ENCODE assay signal across 30 cellular contexts in genomic region chr17:81378941-81379511, GRCh38. TPM values are rescaled to one million over a fixed set of nuclear protein-coding genes. Genes with fewer than 3 reads are reported as not detected.
DNase-seq lines count a peak whose midpoint lies in the region; ATAC-seq, FAIRE-seq and TF ChIP-seq lines count a peak whose summit lies in the region.
"Had no signal": no experiment of that assay in that cellular context is flagged by ENCODE, and none has a peak within 500 bp of the region (broad histone marks: within the 10 kb centered on the region; RNA-seq: fewer than 3 reads in every experiment).

No MANE protein-coding gene starts in this region.

- peak; percentile 32 to 38; a peak in 5 of 6 replicates for ATAC-seq in A549
- ATAC-seq in Panc1, result peak; percentile 40
- peak; percentile 10 for ATAC-seq in mucosa of descending colon
- ATAC-seq: activated CD8-positive, alpha-beta T cell treated with anti-CD3 and anti-CD28 coated beads, Interleukin-2, amount 10 ng/mL, durations not matched to agents 7 days and 5 days; naive thymus-derived CD4-positive, alpha-beta T cell had no signal

- H3K9me3 Mint-ChIP-seq in endodermal cell, result no peaks in the 10 kb centered on the region
- H3K9me3 Mint-ChIP-seq: activated T-cell treated with anti-CD3 and anti-CD28 coated beads, Interleukin-2, amount 50 U/mL, for 24 hours; memory B cell; naive thymus-derived CD4-positive, alpha-beta T cell; type B pancreatic cell had no signal

- no peaks in the 10 kb centered on the region for H3K9me3 ChIP-seq in A549
- H3K9me3 ChIP-seq in Panc1 (ENCODE audit: control insufficient read depth, insufficient read depth, low read depth, low read length), result no peaks in the 10 kb centered on the region
- no peaks in the 10 kb centered on the region for H3K9me3 ChIP-seq in endodermal cell (ENCODE audit: control insufficient read depth, low read length)
- no peaks in the 10 kb centered on the region for H3K9me3 ChIP-seq in mucosa of descending colon
- no peaks in the 10 kb centered on the region for H3K9me3 ChIP-seq in ascending aorta
- H3K9me3 ChIP-seq: BLaER1 had no signal

- no peak for TF ChIP-seq POLR2A in A549 (IDR thresholded peaks at IDR 0.05; ENCODE audit: low read length)

- H3K27ac ChIP-seq in A549 (no peak overlapping the region), Panc1 (ENCODE audit: low read length) (no peak overlapping the region), endodermal cell (ENCODE audit: low read depth, low read length) (no peak overlapping the region), ascending aorta (no peak overlapping the region)
- H3K27ac ChIP-seq: BLaER1, cardiac muscle cell, HL-60 had no signal

- TF ChIP-seq RAD21 in A549 (conservative IDR thresholded peaks at IDR 0.05 in 1 of 2, IDR thresholded peaks at IDR 0.05 in 1 of 2), result no peak

- no peak overlapping the region for H3K4me3 ChIP-seq in A549
- no peak overlapping the region for H3K4me3 ChIP-seq in Panc1 (ENCODE audit: low read depth in 2 of 2, low read length in 2 of 2)
- H3K4me3 ChIP-seq in endodermal cell (ENCODE audit: low read length), result no peak overlapping the region
- no peak overlapping the region for H3K4me3 ChIP-seq in mucosa of descending colon
- no peak overlapping the region for H3K4me3 ChIP-seq in ascending aorta
- H3K4me3 ChIP-seq: BLaER1, cardiac muscle cell, smooth muscle cell had no signal

- H3K4me3 Mint-ChIP-seq in endodermal cell, result no peak overlapping the region
- H3K4me3 Mint-ChIP-seq: activated CD8-positive, alpha-beta T cell treated with anti-CD3 and anti-CD28 coated beads, Interleukin-2, amount 10 ng/mL, durations not matched to agents 7 days and 5 days; activated T-cell treated with anti-CD3 and anti-CD28 coated beads, Interleukin-2, amount 50 U/mL, for 24 hours; memory B cell; naive thymus-derived CD4-positive, alpha-beta T cell; type B pancreatic cell had no signal

- H3K4me1 ChIP-seq in A549 (no peaks in the 10 kb centered on the region), Panc1 (ENCODE audit: control insufficient read depth, insufficient read depth, low read length) (peaks cover 7% of the 10 kb centered on the region; the same call in 1 of the 2 replicates), endodermal cell (ENCODE audit: control insufficient read depth, insufficient read depth, low read length) (no peaks in the 10 kb centered on the region), mucosa of descending colon (ENCODE audit: low read depth) (no peaks in the 10 kb centered on the region), ascending aorta (no peaks in the 10 kb centered on the region)
- H3K4me1 ChIP-seq: BLaER1 had no signal

- no TSS peak for BruUV-seq in Panc1 (replicated peaks; lab: Mats Ljungman, UMichigan)

- no peak overlapping the region for H3K4me2 ChIP-seq in A549
- H3K4me2 ChIP-seq: BLaER1, smooth muscle cell had no signal

- H3K36me3 Mint-ChIP-seq in endodermal cell (ENCODE audit: low read depth), result no peaks in the 10 kb centered on the region
- H3K36me3 Mint-ChIP-seq: memory B cell; naive thymus-derived CD4-positive, alpha-beta T cell; type B pancreatic cell had no signal

- POLR2A ChIA-PET in A549 (lab: Yijun Ruan, JAX) (interaction anchor here (1.4 kb wide), 1 partner anchor 49 kb away, joined by 5 read pairs; no protein-coding TSS in a partner anchor), Panc1 (lab: Charles Lee) (no interaction called here)

- no peaks in the 10 kb centered on the region for H3K4me1 Mint-ChIP-seq in endodermal cell
- H3K4me1 Mint-ChIP-seq: memory B cell; naive thymus-derived CD4-positive, alpha-beta T cell had no signal

- no peak overlapping the region for H3K27ac Mint-ChIP-seq in endodermal cell
- H3K27ac Mint-ChIP-seq: activated CD8-positive, alpha-beta T cell treated with anti-CD3 and anti-CD28 coated beads, Interleukin-2, amount 10 ng/mL, durations not matched to agents 7 days and 5 days; activated T-cell treated with anti-CD3 and anti-CD28 coated beads, Interleukin-2, amount 50 U/mL, for 24 hours; memory B cell; naive thymus-derived CD4-positive, alpha-beta T cell; type B pancreatic cell had no signal

- H3K36me3 ChIP-seq in Panc1 (ENCODE audit: control insufficient read depth, insufficient read depth, low read length), result no peaks in the 10 kb centered on the region
- no peaks in the 10 kb centered on the region for H3K36me3 ChIP-seq in endodermal cell (ENCODE audit: control insufficient read depth, insufficient read depth, low read length)
- H3K36me3 ChIP-seq in mucosa of descending colon (ENCODE audit: low read depth), result no peaks in the 10 kb centered on the region
- H3K36me3 ChIP-seq in ascending aorta, result no peaks in the 10 kb centered on the region
- H3K36me3 ChIP-seq: BLaER1, cardiac muscle cell had no signal

- FAIRE-seq in A549 (lab: Jason Lieb, UNC), result no peak
- FAIRE-seq: frontal cortex, GM12892, islet of Langerhans had no signal

- in situ Hi-C loops in Panc1 (cut with HindIII; ENCODE audit: low pct_unique_long_range_greater_than_20kb, low sequenced_read_pairs), result no loop called here

- H3K27me3 Mint-ChIP-seq in endodermal cell (ENCODE audit: insufficient read depth), result peaks cover 26% of the 10 kb centered on the region
- H3K27me3 Mint-ChIP-seq: type B pancreatic cell had no signal

- no peak for TF ChIP-seq EP300 in A549 (IDR thresholded peaks at IDR 0.05)

- no peaks in the 10 kb centered on the region for H3K27me3 ChIP-seq in Panc1 (ENCODE audit: control insufficient read depth, insufficient read depth, low read length)
- H3K27me3 ChIP-seq in endodermal cell (ENCODE audit: control insufficient read depth, insufficient read depth, low read length, poor library complexity, severe bottlenecking), result no peaks in the 10 kb centered on the region
- no peaks in the 10 kb centered on the region for H3K27me3 ChIP-seq in ascending aorta
- H3K27me3 ChIP-seq: cardiac muscle cell had no signal

- 79% methylated on average over 11 of the region's 11 CpGs for WGBS in A549 (ENCODE audit: missing lambda C conversion rate)
- 84 to 90% methylated on average over 5 to 11 of the region's 11 CpGs for WGBS in endodermal cell (ENCODE audit: insufficient coverage in 1 of 2, insufficient read length in 1 of 2), 2 experiments

- TF ChIP-seq CTCF in A549 (IDR thresholded peaks at IDR 0.05) (no peak), Panc1 (IDR thresholded peaks at IDR 0.05) (no peak), endodermal cell (conservative IDR thresholded peaks at IDR 0.05) (no peak), mucosa of descending colon (IDR thresholded peaks at IDR 0.05) (no peak), ascending aorta (IDR thresholded peaks at IDR 0.05) (no peak)

- intact Hi-C loops in Panc1 (cut with micrococcal nuclease; ENCODE audit: unreplicated experiment), result no loop called here
- intact Hi-C loops in mucosa of descending colon (cut with DNase I, micrococcal nuclease), result no loop called here
- intact Hi-C loops in ascending aorta (cut with DNase I), result no loop called here

- CTCF ChIA-PET in A549 (lab: Yijun Ruan, JAX), result interaction anchor here (0.7 to 2.3 kb wide), 7 partner anchors 10 to 106 kb away, joined by 3 to 14 read pairs (median 3); no protein-coding TSS in a partner anchor
- CTCF ChIA-PET in Panc1 (lab: Charles Lee), result no interaction called here

- DNase-seq in A549 (ENCODE audit: low read depth in 1 of 2, low spot score in 1 of 2) (no peak), Panc1 (ENCODE audit: low read depth, low spot score) (no peak), endodermal cell (peak; percentile 57), mucosa of descending colon (no peak), NOMO-1 treated with DMSO at 0.1 percent for 48 hours (lab: John Stamatoyannopoulos, UW; ENCODE audit: unreplicated experiment) (no peak), C1 segment of cervical spinal cord (lab: John Stamatoyannopoulos, UW) (no peak), GDM1 (lab: John Stamatoyannopoulos, UW) (no peak), ascending aorta (ENCODE audit: low spot score in 2 of 2) (no peak)
- DNase-seq: ACHN; activated CD4-positive, CD25-positive, alpha-beta regulatory T cell treated with anti-CD3 and anti-CD28 coated beads, Interleukin-2, amount 50 U/mL, for 72 hours; activated CD8-positive, alpha-beta T cell treated with anti-CD3 and anti-CD28 coated beads, Interleukin-2, amount 10 ng/mL, durations not matched to agents 7 days and 5 days; activated naive CD4-positive, alpha-beta T cell treated with Interleukin-2 at 50 U/mL for 16 hours; activated T-cell treated with anti-CD3 and anti-CD28 coated beads, Interleukin-2, amount 50 U/mL, for 24 hours; amniotic stem cell; DND-41; naive thymus-derived CD4-positive, alpha-beta T cell; NCI-H2107; NCI-H510A treated with DMSO at 0.1 percent for 48 hours; retina; stimulated activated CD4-positive, alpha-beta T cell treated with anti-CD3 and anti-CD28 coated beads, Interleukin-2, amount 100 ng/mL, for 48 hours; stimulated activated naive CD4-positive, alpha-beta T cell had no signal

- H3K9ac ChIP-seq in endodermal cell (ENCODE audit: extremely low read depth, low read length, poor library complexity, severe bottlenecking), result no peak overlapping the region
- H3K9ac ChIP-seq: BLaER1 had no signal

TF ChIP-seq in A549, 52 proteins besides CTCF, POLR2A, EP300 and RAD21 (continues in another document):
- TF ChIP-seq USF2 (IDR thresholded peaks at IDR 0.05) (no peak), CHD4 (IDR thresholded peaks at IDR 0.05; ENCODE audit: borderline replicate concordance) (no peak), CEBPB (IDR thresholded peaks at IDR 0.05) (no peak), RCOR1 (IDR thresholded peaks at IDR 0.05; ENCODE audit: low read depth, low read length) (no peak), NPAS2 (CRISPR knock-in tag; IDR thresholded peaks at IDR 0.05; ENCODE audit: borderline replicate concordance) (no peak), FOXS1 (CRISPR knock-in tag; IDR thresholded peaks at IDR 0.05) (no peak), RFX5 (IDR thresholded peaks at IDR 0.05) (no peak), HEYL (CRISPR knock-in tag; IDR thresholded peaks at IDR 0.05) (no peak)

RNA-seq across cellular contexts. Expression of gene BAHCC1, which starts 16.2 kb away (rescaled TPM):
- polyA plus RNA-seq in A549 (2011; rRNA removed), result 2.1 and 2.6 TPM in 2 replicates
- 7.4 and 8.4 TPM in 2 replicates for polyA plus RNA-seq in A549 (2012; cell fraction: cytosol; rRNA removed)
- 27.4 and 38.1 TPM in 2 replicates for polyA plus RNA-seq in A549 (2012; cell fraction: nucleus; rRNA removed)
- polyA plus RNA-seq in A549 (2017; fragmentation: RNase III; extraction: RNeasy Plus Mini Kit Qiagen cat#74134 plus additional on column Dnase treatment), result 5.2 to 5.9 TPM (median 5.8 TPM) in 3 replicates
- polyA minus RNA-seq in A549 (2011; rRNA and poly(A)+ RNA removed), result 2.6 and 3.5 TPM in 2 replicates
- total RNA-seq in Panc1 (2021; ENCODE audit: unreplicated experiment), result 77.4 TPM
- polyA plus RNA-seq in Panc1 (2012; ENCODE audit: insufficient read length), result 129 TPM
- 10 to 100 TPM; 63.9 to 78.1 TPM for total RNA-seq in endodermal cell
- polyA plus RNA-seq in endodermal cell (2013, experiment 1 of 2), result 40.3 TPM
- polyA plus RNA-seq in endodermal cell (2013, experiment 2 of 2), result 37.2 TPM
- 10 to 100 TPM; 14.0 to 27.4 (median 16.5) TPM for total RNA-seq in mucosa of descending colon
- 29.1 TPM for total RNA-seq in ascending aorta
- polyA plus RNA-seq: naive thymus-derived CD4-positive, alpha-beta T cell had no signal
